Comparison of ENCODE assay signal across 11 cellular contexts in genomic region chr7:102321351-102322201, GRCh38. TPM values are rescaled to one million over a fixed set of nuclear protein-coding genes. Genes with fewer than 3 reads are reported as not detected.
DNase-seq lines count a peak whose midpoint lies in the region; ATAC-seq and TF ChIP-seq lines count a peak whose summit lies in the region.
"Had no signal": no experiment of that assay in that cellular context is flagged by ENCODE, and none has a peak within 500 bp of the region (broad histone marks: within the 10 kb centered on the region; RNA-seq: fewer than 3 reads in every experiment).

No MANE protein-coding gene starts in this region.

- no peaks in the 10 kb centered on the region for H3K9me3 Mint-ChIP-seq in central memory CD8-positive, alpha-beta T cell
- H3K9me3 Mint-ChIP-seq: type B pancreatic cell had no signal

- H3K4me1 ChIP-seq in left lung = peaks cover 0 to 5% of the 10 kb centered on the region in 2 donors
- H3K4me1 ChIP-seq in effector memory CD4-positive, alpha-beta T cell (ENCODE audit: control insufficient read depth, insufficient read depth, low read length, poor library complexity, severe bottlenecking) = no peaks in the 10 kb centered on the region

- H3K27me3 ChIP-seq in left lung = peaks cover 2 to 17% of the 10 kb centered on the region in 2 donors
- H3K27me3 ChIP-seq in effector memory CD4-positive, alpha-beta T cell (replicated peaks; ENCODE audit: control insufficient read depth, insufficient read depth, low read length, poor library complexity, severe bottlenecking) = no peaks in the 10 kb centered on the region

- H3K9me3 ChIP-seq in left lung = no peaks in the 10 kb centered on the region
- H3K9me3 ChIP-seq in effector memory CD4-positive, alpha-beta T cell (ENCODE audit: control insufficient read depth, low read length) = no peaks in the 10 kb centered on the region

- ATAC-seq in central memory CD8-positive, alpha-beta T cell (replicated peaks; ENCODE audit: extremely low read depth, poor library complexity, severe bottlenecking) = peak; percentile 56
- peak; percentile 58 for ATAC-seq in left lung
- no peak for ATAC-seq in HG02981 (IDR thresholded peaks at IDR 0.05; ENCODE audit: unreplicated experiment)

- DNase-seq in AG20443 (ENCODE audit: low spot score) (peak; percentile 55), GM03348 (ENCODE audit: low spot score) (peak; percentile 6), left lung (peak in 1 of 2 donors; percentile 81), retina (no peak), ACHN (no peak)
- no peak for DNase-seq in central memory CD8-positive, alpha-beta T cell (ENCODE audit: low spot score in 2 of 2)
- DNase-seq in effector memory CD4-positive, alpha-beta T cell = no peak
- DNase-seq: NCI-H1105 treated with DMSO at 0.1 percent for 48 hours, PC-9 had no signal

- H3K4me3 ChIP-seq in left lung = no peak overlapping the region
- H3K4me3 ChIP-seq in effector memory CD4-positive, alpha-beta T cell (ENCODE audit: insufficient read depth, low read depth, low read length, poor library complexity, severe bottlenecking) = no peak overlapping the region
- H3K4me3 ChIP-seq: PC-9 had no signal

- no peaks in the 10 kb centered on the region for H3K27me3 Mint-ChIP-seq in central memory CD8-positive, alpha-beta T cell

- H3K4me3 Mint-ChIP-seq in central memory CD8-positive, alpha-beta T cell = peak overlapping the region; percentile 18
- H3K4me3 Mint-ChIP-seq: type B pancreatic cell had no signal

- peaks cover 0 to 28% of the 10 kb centered on the region in 2 donors for H3K36me3 ChIP-seq in left lung
- no peaks in the 10 kb centered on the region for H3K36me3 ChIP-seq in effector memory CD4-positive, alpha-beta T cell (ENCODE audit: control insufficient read depth, insufficient read depth, low read length)

- no peaks in the 10 kb centered on the region for H3K4me1 Mint-ChIP-seq in central memory CD8-positive, alpha-beta T cell

- intact Hi-C loops in left lung (cut with DNase I) = no loop called here

- TF ChIP-seq CTCF in left lung (IDR thresholded peaks at IDR 0.05) = no peak

- in situ Hi-C loops in ACHN (cut with HindIII; ENCODE audit: low pct_ligation_motif_present, low pct_unique_long_range_greater_than_20kb, low sequenced_read_pairs) = no loop called here

- H3K36me3 Mint-ChIP-seq in central memory CD8-positive, alpha-beta T cell (ENCODE audit: insufficient read depth) = peaks cover 5% of the 10 kb centered on the region
- H3K36me3 Mint-ChIP-seq: type B pancreatic cell had no signal

- H3K27ac Mint-ChIP-seq in central memory CD8-positive, alpha-beta T cell (ENCODE audit: low read depth) = no peak overlapping the region
- H3K27ac Mint-ChIP-seq: type B pancreatic cell had no signal

- H3K27ac ChIP-seq in left lung = no peak overlapping the region
- H3K27ac ChIP-seq in effector memory CD4-positive, alpha-beta T cell (ENCODE audit: insufficient read depth, low read length, poor library complexity, severe bottlenecking) = no peak overlapping the region
- H3K27ac ChIP-seq: PC-9 had no signal

RNA-seq across cellular contexts. Expression of gene SPDYE6, which starts 34.7 kb away (rescaled TPM):
- not detected for total RNA-seq in left lung
- total RNA-seq: PC-9 had no signal

RNA-seq across cellular contexts. Expression of gene SH2B2, which starts 34.9 kb away (rescaled TPM):
- 1 to 10 TPM; 5.7 to 8.2 TPM for total RNA-seq in left lung

Comparison
In these comparisons a context has a peak if more than half of its experiments do, and no peak if none do; other contexts are left out.
1. DNase-seq: peak in AG20443 (single experiment) and GM03348 (single experiment); none in central memory CD8-positive, alpha-beta T cell (0 of 2), retina (single experiment), effector memory CD4-positive, alpha-beta T cell (0 of 3) and ACHN (single experiment).